Comparison of ENCODE assay signal across 9 cellular contexts in genomic region chr13:30340367-30341184, GRCh38. TPM values are rescaled to one million over a fixed set of nuclear protein-coding genes. Genes with fewer than 3 reads are reported as not detected.
DNase-seq lines count a peak whose midpoint lies in the region; ATAC-seq and TF ChIP-seq lines count a peak whose summit lies in the region.
"Had no signal": no experiment of that assay in that cellular context is flagged by ENCODE, and none has a peak within 500 bp of the region (broad histone marks: within the 10 kb centered on the region; RNA-seq: fewer than 3 reads in every experiment).

No MANE protein-coding gene starts in this region.

- H3K27me3 ChIP-seq in mammary epithelial cell (ENCODE audit: insufficient read depth, low read length) = no peaks in the 10 kb centered on the region
- H3K27me3 ChIP-seq in left lung = no peaks in the 10 kb centered on the region
- H3K27me3 ChIP-seq in testis = no peaks in the 10 kb centered on the region

- WGBS in mammary epithelial cell (ENCODE audit: low coverage, missing lambda C conversion rate) = 64% methylated on average over 9 of the region's 9 CpGs
- WGBS in testis, 2 donors = 46 to 50% methylated on average over 9 of the region's 9 CpGs

- peaks cover 38% of the 10 kb centered on the region for H3K4me1 ChIP-seq in mammary epithelial cell (ENCODE audit: insufficient read depth, low read length)
- H3K4me1 ChIP-seq in left lung = peaks cover 3 to 13% of the 10 kb centered on the region in 2 donors
- H3K4me1 ChIP-seq in testis = peaks cover 13% of the 10 kb centered on the region

- TF ChIP-seq POLR2A in testis (IDR thresholded peaks at IDR 0.05) = no peak

- dilution Hi-C loops in mammary epithelial cell (cut with HindIII; ENCODE audit: low sequenced_read_pairs) = loop anchor here (5.0 kb wide), 1 partner anchor 97 kb away; no protein-coding TSS in a partner anchor

- H3K79me2 ChIP-seq in mammary epithelial cell (ENCODE audit: insufficient read depth, low read length) = no peaks in the 10 kb centered on the region

- no peaks in the 10 kb centered on the region for H3K36me3 ChIP-seq in mammary epithelial cell (ENCODE audit: insufficient read depth, low read length)
- H3K36me3 ChIP-seq in left lung = no peaks in the 10 kb centered on the region
- no peaks in the 10 kb centered on the region for H3K36me3 ChIP-seq in testis (ENCODE audit: low read depth, missing control alignments)

- H3K9ac ChIP-seq in mammary epithelial cell (ENCODE audit: insufficient read depth, low read length) = no peak overlapping the region

- BruUV-seq in mammary epithelial cell (replicated peaks; lab: Mats Ljungman, UMichigan) = no TSS peak

- intact Hi-C loops in mammary epithelial cell (cut with micrococcal nuclease) (loop anchor here (5.0 kb wide), 1 partner anchor 122 kb away; no protein-coding TSS in a partner anchor), left lung (cut with DNase I) (no loop called here), testis (cut with DNase I; ENCODE audit: low total_unique reads) (no loop called here)

- H3K27ac ChIP-seq in mammary epithelial cell (ENCODE audit: insufficient read depth, low read depth, low read length) (no peak overlapping the region), left lung (peak overlapping the region; percentile 15 to 62), testis (peak overlapping the region in 1 of 2 donors; percentile 33)

- H3K4me3 ChIP-seq in mammary epithelial cell (replicated peaks in 1 of 3; ENCODE audit: insufficient read depth in 1 of 3, low read depth in 2 of 3, low read length in 3 of 3) (no peak overlapping the region), left lung (no peak overlapping the region), testis (no peak overlapping the region)

- no peaks in the 10 kb centered on the region for H3K9me3 ChIP-seq in mammary epithelial cell (replicated peaks; ENCODE audit: insufficient read depth, low read length)
- H3K9me3 ChIP-seq in left lung = no peaks in the 10 kb centered on the region
- H3K9me3 ChIP-seq in testis = no peaks in the 10 kb centered on the region

- in situ Hi-C loops in mammary epithelial cell (cut with MboI; ENCODE audit: low sequenced_read_pairs in 2 of 2) = no loop called here

- H4K20me1 ChIP-seq in mammary epithelial cell (ENCODE audit: insufficient read depth, low read length) = no peaks in the 10 kb centered on the region

- peak overlapping the region; percentile 69 for H2AFZ ChIP-seq in mammary epithelial cell (ENCODE audit: low read depth, low read length)

- H3K4me2 ChIP-seq in mammary epithelial cell (ENCODE audit: insufficient read depth, low read depth, low read length) = peak overlapping the region; percentile 49

- TF ChIP-seq CTCF in mammary epithelial cell (conservative IDR thresholded peaks at IDR 0.05 in 1 of 2, IDR thresholded peaks at IDR 0.05 in 1 of 2; ENCODE audit: extremely low read depth in 1 of 2, insufficient read depth in 1 of 2, low read depth in 1 of 2, low read length in 2 of 2) (no peak), left lung (IDR thresholded peaks at IDR 0.05) (no peak), testis (IDR thresholded peaks at IDR 0.05) (no peak)

- DNase-seq in HT1080 (ENCODE audit: low read depth) (peak; percentile 48), mammary epithelial cell (peak; percentile 63), left lung (peak in 1 of 2 donors; percentile 68), testis (peak; percentile 40), Ammon's horn (ENCODE audit: low spot score) (no peak), cerebellar nuclear complex (lab: John Stamatoyannopoulos, UW) (no peak), NCI-H2107 treated with DMSO at 0.1 percent for 48 hours (lab: John Stamatoyannopoulos, UW; ENCODE audit: unreplicated experiment) (no peak)
- DNase-seq: naive B cell had no signal

- ATAC-seq in left lung (peak; percentile 72), GM21367 (IDR thresholded peaks at IDR 0.05; ENCODE audit: unreplicated experiment) (no peak)

- CTCF ChIA-PET in mammary epithelial cell (lab: Charles Lee; ENCODE audit: low non-redundant PET) = no interaction called here

RNA-seq across cellular contexts. Expression of gene KATNAL1, which starts 33.2 kb away (rescaled TPM):
- 6.6 and 9.0 TPM in 2 replicates for total RNA-seq in HT1080 (2014; rRNA removed; shearing (Covaris generic))
- polyA plus RNA-seq in HT1080 (2015; cell fraction: cytosol; rRNA removed) = 5.9 and 9.5 TPM in 2 replicates
- polyA plus RNA-seq in HT1080 (2015; cell fraction: nucleus; rRNA removed) = 7.8 and 9.6 TPM in 2 replicates
- total RNA-seq in mammary epithelial cell = 10 to 100 TPM; 21.7 to 23.0 TPM
- 8.7 TPM for polyA plus RNA-seq in mammary epithelial cell
- polyA minus RNA-seq in mammary epithelial cell = 5.0 TPM
- total RNA-seq in left lung = 10 to 100 TPM; 20.8 to 24.9 TPM
- 10 to 100 TPM; 19.0 to 20.1 TPM for total RNA-seq in testis
- polyA plus RNA-seq in testis (ENCODE audit: insufficient read depth, low read depth, low replicate concordance) = 40.5 TPM

Comparison
In these comparisons a context has a peak if more than half of its experiments do, and no peak if none do; other contexts are left out.
1. DNase-seq: peak in HT1080 (single experiment), mammary epithelial cell (single experiment) and testis (single experiment); none in Ammon's horn (single experiment), cerebellar nuclear complex (0 of 2) and NCI-H2107 treated with DMSO at 0.1 percent for 48 hours (single experiment).